14 cellular contexts compared by ENCODE assay signal in genomic region chr10:131905279-131905595, GRCh38. TPM values are rescaled to one million over a fixed set of nuclear protein-coding genes. Genes with fewer than 3 reads are reported as not detected.
DNase-seq lines count a peak whose midpoint lies in the region; ATAC-seq lines count a peak whose summit lies in the region.
"Had no signal": no experiment of that assay in that cellular context is flagged by ENCODE, and none has a peak within 500 bp of the region (broad histone marks: within the 10 kb centered on the region; RNA-seq: fewer than 3 reads in every experiment).

No MANE protein-coding gene starts in this region.

- ATAC-seq in HG02642 (IDR thresholded peaks at IDR 0.05; ENCODE audit: poor library complexity, unreplicated experiment) (no peak), GM19452 (IDR thresholded peaks at IDR 0.05; ENCODE audit: unreplicated experiment) (no peak)

- H3K4me2 ChIP-seq in BLaER1 treated with 17β-estradiol and CSF1 and Interleukin-3, amounts not matched to agents 10 nM and 100 nM = peak overlapping the region in 10 of 11 experiments; percentile 51 to 96 (median 86); a peak in 17 of 22 replicates

- H3K36me3 ChIP-seq in BLaER1 treated with 17β-estradiol and CSF1 and Interleukin-3, amounts not matched to agents 10 nM and 100 nM = peaks cover 35 to 69% (median 54%) of the 10 kb centered on the region in 11 experiments
- peaks cover 10% of the 10 kb centered on the region for H3K36me3 ChIP-seq in CD8-positive, alpha-beta memory T cell (ENCODE audit: insufficient read depth, low read length)

- H3K4me3 ChIP-seq in BLaER1 treated with 17β-estradiol and CSF1 and Interleukin-3, amounts not matched to agents 10 nM and 100 nM = no peak overlapping the region
- peak overlapping the region; percentile 30 for H3K4me3 ChIP-seq in CD8-positive, alpha-beta memory T cell (ENCODE audit: low read length)

- 0 out of 22 replicates have a peak overlapping the region, but pooled peaks of 1 of the 11 experiments have one; percentile 4 for H3K27ac ChIP-seq in BLaER1 treated with 17β-estradiol and CSF1 and Interleukin-3, amounts not matched to agents 10 nM and 100 nM
- H3K27ac ChIP-seq in CD8-positive, alpha-beta memory T cell (ENCODE audit: low read depth, low read length) = peak overlapping the region; percentile 48

- CTCF ChIA-PET in CD8-positive, alpha-beta memory T cell (lab: Charles Lee) = interaction anchor here (1.0 to 4.0 kb wide), 5 partner anchors 9 to 118 kb away, joined by 3 to 13 read pairs (median 4); no protein-coding TSS in a partner anchor
- CTCF ChIA-PET in activated CD4-positive, alpha-beta memory T cell treated with anti-CD3 and anti-CD28 coated beads, Interleukin-2, amount 10 ng/mL, durations not matched to agents 7 days and 5 days (lab: Charles Lee) = interaction anchor here (0.6 to 2.0 kb wide), 5 partner anchors 19 to 1853 kb away, joined by 3 to 6 read pairs (median 4); no protein-coding TSS in a partner anchor

- peaks cover 0 to 48% (median 3%) of the 10 kb centered on the region in 3 donors for H3K36me3 Mint-ChIP-seq in CD8-positive, alpha-beta memory T cell
- H3K36me3 Mint-ChIP-seq in activated CD4-positive, alpha-beta memory T cell treated with anti-CD3 and anti-CD28 coated beads, Interleukin-2, amount 10 ng/mL, durations not matched to agents 7 days and 5 days (ENCODE audit: low read depth) = peaks cover 54% of the 10 kb centered on the region
- no peaks in the 10 kb centered on the region for H3K36me3 Mint-ChIP-seq in immature natural killer cell

- H3K27ac Mint-ChIP-seq in CD8-positive, alpha-beta memory T cell = peak overlapping the region; percentile 32 to 98 (median 94)
- peak overlapping the region; percentile 85 for H3K27ac Mint-ChIP-seq in activated CD4-positive, alpha-beta memory T cell treated with anti-CD3 and anti-CD28 coated beads, Interleukin-2, amount 10 ng/mL, durations not matched to agents 7 days and 5 days
- peak overlapping the region; percentile 84 to 98 (median 92) for H3K27ac Mint-ChIP-seq in immature natural killer cell

- 0 out of 22 replicates have a peak overlapping the region, but pooled peaks of 1 of the 11 experiments have one; percentile 18 for H3K9ac ChIP-seq in BLaER1 treated with 17β-estradiol and CSF1 and Interleukin-3, amounts not matched to agents 10 nM and 100 nM

- H3K9me3 ChIP-seq in BLaER1 treated with 17β-estradiol and CSF1 and Interleukin-3, amounts not matched to agents 10 nM and 100 nM (replicated peaks in 1 of 11) = no peaks in the 10 kb centered on the region
- no peaks in the 10 kb centered on the region for H3K9me3 ChIP-seq in CD8-positive, alpha-beta memory T cell (ENCODE audit: low read length)
- H3K9me3 ChIP-seq: BE2C had no signal

- no peaks in the 10 kb centered on the region for H3K27me3 Mint-ChIP-seq in CD8-positive, alpha-beta memory T cell
- H3K27me3 Mint-ChIP-seq in activated CD4-positive, alpha-beta memory T cell treated with anti-CD3 and anti-CD28 coated beads, Interleukin-2, amount 10 ng/mL, durations not matched to agents 7 days and 5 days = no peaks in the 10 kb centered on the region
- H3K27me3 Mint-ChIP-seq in immature natural killer cell (ENCODE audit: low read depth in 3 of 3) = peaks cover 7 to 18% (median 13%) of the 10 kb centered on the region in 3 donors

- peaks cover 40 to 77% (median 64%) of the 10 kb centered on the region in 10 experiments for H3K4me1 ChIP-seq in BLaER1 treated with 17β-estradiol and CSF1 and Interleukin-3, amounts not matched to agents 10 nM and 100 nM
- H3K4me1 ChIP-seq in CD8-positive, alpha-beta memory T cell (ENCODE audit: insufficient read depth, low read length) = peaks cover 82% of the 10 kb centered on the region
- H3K4me1 ChIP-seq: BE2C had no signal

- H3K4me1 Mint-ChIP-seq in CD8-positive, alpha-beta memory T cell = peaks cover 64 to 76% (median 73%) of the 10 kb centered on the region in 3 donors
- H3K4me1 Mint-ChIP-seq in activated CD4-positive, alpha-beta memory T cell treated with anti-CD3 and anti-CD28 coated beads, Interleukin-2, amount 10 ng/mL, durations not matched to agents 7 days and 5 days = peaks cover 73% of the 10 kb centered on the region
- peaks cover 59 to 70% of the 10 kb centered on the region in 2 donors for H3K4me1 Mint-ChIP-seq in immature natural killer cell

- POLR2A ChIA-PET in CD8-positive, alpha-beta memory T cell (lab: Charles Lee) = interaction anchor here (0.6 to 1.3 kb wide), 3 partner anchors 38 to 75 kb away, joined by 3 read pairs; no protein-coding TSS in a partner anchor
- POLR2A ChIA-PET in activated CD4-positive, alpha-beta memory T cell treated with anti-CD3 and anti-CD28 coated beads, Interleukin-2, amount 10 ng/mL, durations not matched to agents 7 days and 5 days (lab: Charles Lee) = interaction anchor here (0.6 to 3.0 kb wide), 6 partner anchors 9 to 542 kb away, joined by 3 to 17 read pairs (median 6); partner anchors contain the start of gene BNIP3

- no peaks in the 10 kb centered on the region for H3K9me3 Mint-ChIP-seq in CD8-positive, alpha-beta memory T cell
- no peaks in the 10 kb centered on the region for H3K9me3 Mint-ChIP-seq in activated CD4-positive, alpha-beta memory T cell treated with anti-CD3 and anti-CD28 coated beads, Interleukin-2, amount 10 ng/mL, durations not matched to agents 7 days and 5 days
- no peaks in the 10 kb centered on the region for H3K9me3 Mint-ChIP-seq in immature natural killer cell

- peak overlapping the region in 6 of 7 donors; percentile 16 to 89 (median 50) for H3K4me3 Mint-ChIP-seq in CD8-positive, alpha-beta memory T cell
- peak overlapping the region; percentile 50 for H3K4me3 Mint-ChIP-seq in activated CD4-positive, alpha-beta memory T cell treated with anti-CD3 and anti-CD28 coated beads, Interleukin-2, amount 10 ng/mL, durations not matched to agents 7 days and 5 days
- H3K4me3 Mint-ChIP-seq in immature natural killer cell = peak overlapping the region in 3 of 5 donors; percentile 43 to 82 (median 80)

- H4K20me1 ChIP-seq in BLaER1 treated with 17β-estradiol and CSF1 and Interleukin-3, amounts not matched to agents 10 nM and 100 nM = peaks cover 83 to 89% (median 87%) of the 10 kb centered on the region in 11 experiments

- DNase-seq in CD8-positive, alpha-beta memory T cell = peak in 1 of 5 donors; percentile 25
- DNase-seq in activated CD4-positive, alpha-beta memory T cell treated with anti-CD3 and anti-CD28 coated beads, Interleukin-2, amount 10 ng/mL, durations not matched to agents 7 days and 5 days = no peak
- DNase-seq in immature natural killer cell (no peak), dermis blood vessel endothelial cell (no peak), SIG-M5 treated with dmso at 0.1 percent for 504 hours (lab: John Stamatoyannopoulos, UW; ENCODE audit: unreplicated experiment) (no peak)
- DNase-seq: amniotic stem cell; BE2C; HCEC 1CT; mesendoderm; NCI-H1092; NK-92 treated with Interleukin-12 subunit alpha and Interleukin-12 subunit beta, amount 100 ng/mL, for 24 hours had no signal

- no peaks in the 10 kb centered on the region for H3K27me3 ChIP-seq in BLaER1 treated with 17β-estradiol and CSF1 and Interleukin-3, amounts not matched to agents 10 nM and 100 nM
- H3K27me3 ChIP-seq in CD8-positive, alpha-beta memory T cell (ENCODE audit: insufficient read depth, low read length, poor library complexity, severe bottlenecking) = no peaks in the 10 kb centered on the region
- H3K27me3 ChIP-seq: BE2C had no signal

RNA-seq across cellular contexts. Expression of gene PPP2R2D, which starts 4.4 kb away (rescaled TPM):
- 10 to 100 TPM; 23.5 to 24.5 TPM for total RNA-seq in CD8-positive, alpha-beta memory T cell
- 34.0 TPM for polyA plus RNA-seq in CD8-positive, alpha-beta memory T cell
- total RNA-seq in activated CD4-positive, alpha-beta memory T cell treated with anti-CD3 and anti-CD28 coated beads, Interleukin-2, amount 10 ng/mL, durations not matched to agents 7 days and 5 days = 10 to 100 TPM; 40.3 to 40.8 TPM
- 10 to 100 TPM; 24.7 to 33.4 (median 30.6) TPM for polyA plus RNA-seq in immature natural killer cell
- total RNA-seq in dermis blood vessel endothelial cell = 27.9 and 39.6 TPM in 2 replicates
